Comparison of ENCODE assay signal across 2 cellular contexts in the genomic region with DNA sequence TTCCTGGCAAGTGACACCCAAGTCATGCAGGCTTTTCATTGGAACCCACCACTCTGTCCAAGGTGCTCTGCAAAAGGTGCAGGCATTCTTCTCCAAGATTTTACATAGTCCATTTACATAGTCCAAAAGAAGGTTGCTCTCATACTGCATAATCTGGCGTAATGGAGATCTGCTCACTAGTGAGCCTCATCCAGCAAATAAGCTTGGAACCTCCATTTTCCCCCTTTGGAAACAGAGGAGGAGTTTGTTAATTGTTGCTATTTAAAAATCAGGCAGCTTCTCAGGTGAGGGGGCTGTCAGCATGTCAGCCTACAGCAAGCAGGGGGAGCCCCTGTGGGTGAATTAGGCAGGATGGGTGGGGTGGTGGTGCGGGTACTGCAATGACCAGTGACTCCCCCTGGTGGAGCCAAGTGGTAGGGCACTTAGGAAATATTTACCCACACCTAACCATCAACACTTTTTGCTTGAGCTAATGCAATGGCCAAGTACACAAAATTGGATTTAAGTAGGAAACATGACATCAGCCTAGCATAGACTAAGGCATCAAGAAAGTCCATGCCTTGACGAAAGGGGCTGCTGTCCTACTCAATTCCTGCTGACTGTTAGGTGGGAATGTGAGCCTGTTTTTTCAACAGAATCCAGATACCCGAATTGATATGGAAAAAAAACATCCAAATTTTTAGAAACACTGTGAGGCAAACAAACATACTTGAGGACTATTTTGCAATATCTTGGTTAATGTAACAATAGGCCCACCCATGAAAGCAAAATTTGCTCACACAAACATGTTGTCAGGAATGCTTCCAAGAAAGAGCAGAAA.
TF ChIP-seq lines count a peak whose summit lies in the region.

No MANE protein-coding gene starts in this region.

TF ChIP-seq in HCT116, 20 proteins besides CTCF, POLR2A, EP300 and RAD21 (continued from another document):
- TF ChIP-seq, protein P1, sequence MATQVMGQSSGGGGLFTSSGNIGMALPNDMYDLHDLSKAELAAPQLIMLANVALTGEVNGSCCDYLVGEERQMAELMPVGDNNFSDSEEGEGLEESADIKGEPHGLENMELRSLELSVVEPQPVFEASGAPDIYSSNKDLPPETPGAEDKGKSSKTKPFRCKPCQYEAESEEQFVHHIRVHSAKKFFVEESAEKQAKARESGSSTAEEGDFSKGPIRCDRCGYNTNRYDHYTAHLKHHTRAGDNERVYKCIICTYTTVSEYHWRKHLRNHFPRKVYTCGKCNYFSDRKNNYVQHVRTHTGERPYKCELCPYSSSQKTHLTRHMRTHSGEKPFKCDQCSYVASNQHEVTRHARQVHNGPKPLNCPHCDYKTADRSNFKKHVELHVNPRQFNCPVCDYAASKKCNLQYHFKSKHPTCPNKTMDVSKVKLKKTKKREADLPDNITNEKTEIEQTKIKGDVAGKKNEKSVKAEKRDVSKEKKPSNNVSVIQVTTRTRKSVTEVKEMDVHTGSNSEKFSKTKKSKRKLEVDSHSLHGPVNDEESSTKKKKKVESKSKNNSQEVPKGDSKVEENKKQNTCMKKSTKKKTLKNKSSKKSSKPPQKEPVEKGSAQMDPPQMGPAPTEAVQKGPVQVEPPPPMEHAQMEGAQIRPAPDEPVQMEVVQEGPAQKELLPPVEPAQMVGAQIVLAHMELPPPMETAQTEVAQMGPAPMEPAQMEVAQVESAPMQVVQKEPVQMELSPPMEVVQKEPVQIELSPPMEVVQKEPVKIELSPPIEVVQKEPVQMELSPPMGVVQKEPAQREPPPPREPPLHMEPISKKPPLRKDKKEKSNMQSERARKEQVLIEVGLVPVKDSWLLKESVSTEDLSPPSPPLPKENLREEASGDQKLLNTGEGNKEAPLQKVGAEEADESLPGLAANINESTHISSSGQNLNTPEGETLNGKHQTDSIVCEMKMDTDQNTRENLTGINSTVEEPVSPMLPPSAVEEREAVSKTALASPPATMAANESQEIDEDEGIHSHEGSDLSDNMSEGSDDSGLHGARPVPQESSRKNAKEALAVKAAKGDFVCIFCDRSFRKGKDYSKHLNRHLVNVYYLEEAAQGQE (IDR thresholded peaks at IDR 0.05; ENCODE audit: low read depth) = no peak
- no peak for TF ChIP-seq EZH2 (IDR thresholded peaks at IDR 0.05)
- TF ChIP-seq SP1 (IDR thresholded peaks at IDR 0.05; ENCODE audit: low read depth) = no peak
TF ChIP-seq in HCT116: peak in this region for 0.

TF ChIP-seq in HepG2, 621 proteins besides CTCF, POLR2A, EP300 and RAD21 (continued from another document and continues in another):
- TF ChIP-seq, protein P2, sequence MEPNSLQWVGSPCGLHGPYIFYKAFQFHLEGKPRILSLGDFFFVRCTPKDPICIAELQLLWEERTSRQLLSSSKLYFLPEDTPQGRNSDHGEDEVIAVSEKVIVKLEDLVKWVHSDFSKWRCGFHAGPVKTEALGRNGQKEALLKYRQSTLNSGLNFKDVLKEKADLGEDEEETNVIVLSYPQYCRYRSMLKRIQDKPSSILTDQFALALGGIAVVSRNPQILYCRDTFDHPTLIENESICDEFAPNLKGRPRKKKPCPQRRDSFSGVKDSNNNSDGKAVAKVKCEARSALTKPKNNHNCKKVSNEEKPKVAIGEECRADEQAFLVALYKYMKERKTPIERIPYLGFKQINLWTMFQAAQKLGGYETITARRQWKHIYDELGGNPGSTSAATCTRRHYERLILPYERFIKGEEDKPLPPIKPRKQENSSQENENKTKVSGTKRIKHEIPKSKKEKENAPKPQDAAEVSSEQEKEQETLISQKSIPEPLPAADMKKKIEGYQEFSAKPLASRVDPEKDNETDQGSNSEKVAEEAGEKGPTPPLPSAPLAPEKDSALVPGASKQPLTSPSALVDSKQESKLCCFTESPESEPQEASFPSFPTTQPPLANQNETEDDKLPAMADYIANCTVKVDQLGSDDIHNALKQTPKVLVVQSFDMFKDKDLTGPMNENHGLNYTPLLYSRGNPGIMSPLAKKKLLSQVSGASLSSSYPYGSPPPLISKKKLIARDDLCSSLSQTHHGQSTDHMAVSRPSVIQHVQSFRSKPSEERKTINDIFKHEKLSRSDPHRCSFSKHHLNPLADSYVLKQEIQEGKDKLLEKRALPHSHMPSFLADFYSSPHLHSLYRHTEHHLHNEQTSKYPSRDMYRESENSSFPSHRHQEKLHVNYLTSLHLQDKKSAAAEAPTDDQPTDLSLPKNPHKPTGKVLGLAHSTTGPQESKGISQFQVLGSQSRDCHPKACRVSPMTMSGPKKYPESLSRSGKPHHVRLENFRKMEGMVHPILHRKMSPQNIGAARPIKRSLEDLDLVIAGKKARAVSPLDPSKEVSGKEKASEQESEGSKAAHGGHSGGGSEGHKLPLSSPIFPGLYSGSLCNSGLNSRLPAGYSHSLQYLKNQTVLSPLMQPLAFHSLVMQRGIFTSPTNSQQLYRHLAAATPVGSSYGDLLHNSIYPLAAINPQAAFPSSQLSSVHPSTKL (CRISPR knock-in tag; IDR thresholded peaks at IDR 0.05) = peak; percentile 14; the same call in 1 of the 2 replicates
- TF ChIP-seq SRF (IDR thresholded peaks at IDR 0.05; ENCODE audit: low read depth, low read length) = no peak
- TF ChIP-seq HHEX (CRISPR knock-in tag; IDR thresholded peaks at IDR 0.05) = no peak
- peak; percentile 90 for TF ChIP-seq XRCC5 (optimal IDR thresholded peaks at IDR 0.05; ENCODE audit: low read length)
- TF ChIP-seq, protein P3, sequence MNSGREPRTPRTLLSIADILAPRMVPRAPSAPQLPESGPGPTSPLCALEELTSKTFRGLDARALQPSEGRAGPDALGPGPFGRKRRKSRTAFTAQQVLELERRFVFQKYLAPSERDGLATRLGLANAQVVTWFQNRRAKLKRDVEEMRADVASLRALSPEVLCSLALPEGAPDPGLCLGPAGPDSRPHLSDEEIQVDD (CRISPR knock-in tag; IDR thresholded peaks at IDR 0.05; ENCODE audit: borderline replicate concordance) = no peak
- TF ChIP-seq MAFG (CRISPR knock-in tag; IDR thresholded peaks at IDR 0.05) = no peak
- 0 out of 2 replicates have a peak, but pooled peaks have one; percentile 14 for TF ChIP-seq ZNF687 (CRISPR knock-in tag; IDR thresholded peaks at IDR 0.05)
- TF ChIP-seq, protein P4, sequence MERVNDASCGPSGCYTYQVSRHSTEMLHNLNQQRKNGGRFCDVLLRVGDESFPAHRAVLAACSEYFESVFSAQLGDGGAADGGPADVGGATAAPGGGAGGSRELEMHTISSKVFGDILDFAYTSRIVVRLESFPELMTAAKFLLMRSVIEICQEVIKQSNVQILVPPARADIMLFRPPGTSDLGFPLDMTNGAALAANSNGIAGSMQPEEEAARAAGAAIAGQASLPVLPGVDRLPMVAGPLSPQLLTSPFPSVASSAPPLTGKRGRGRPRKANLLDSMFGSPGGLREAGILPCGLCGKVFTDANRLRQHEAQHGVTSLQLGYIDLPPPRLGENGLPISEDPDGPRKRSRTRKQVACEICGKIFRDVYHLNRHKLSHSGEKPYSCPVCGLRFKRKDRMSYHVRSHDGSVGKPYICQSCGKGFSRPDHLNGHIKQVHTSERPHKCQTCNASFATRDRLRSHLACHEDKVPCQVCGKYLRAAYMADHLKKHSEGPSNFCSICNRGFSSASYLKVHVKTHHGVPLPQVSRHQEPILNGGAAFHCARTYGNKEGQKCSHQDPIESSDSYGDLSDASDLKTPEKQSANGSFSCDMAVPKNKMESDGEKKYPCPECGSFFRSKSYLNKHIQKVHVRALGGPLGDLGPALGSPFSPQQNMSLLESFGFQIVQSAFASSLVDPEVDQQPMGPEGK (CRISPR knock-in tag; IDR thresholded peaks at IDR 0.05) = peak; percentile 36
- TF ChIP-seq CHD2 (IDR thresholded peaks at IDR 0.05; ENCODE audit: low read depth, low read length) = no peak
- TF ChIP-seq SMC3 (IDR thresholded peaks at IDR 0.05; ENCODE audit: low read length) = peak; percentile 59
- TF ChIP-seq, protein P5, sequence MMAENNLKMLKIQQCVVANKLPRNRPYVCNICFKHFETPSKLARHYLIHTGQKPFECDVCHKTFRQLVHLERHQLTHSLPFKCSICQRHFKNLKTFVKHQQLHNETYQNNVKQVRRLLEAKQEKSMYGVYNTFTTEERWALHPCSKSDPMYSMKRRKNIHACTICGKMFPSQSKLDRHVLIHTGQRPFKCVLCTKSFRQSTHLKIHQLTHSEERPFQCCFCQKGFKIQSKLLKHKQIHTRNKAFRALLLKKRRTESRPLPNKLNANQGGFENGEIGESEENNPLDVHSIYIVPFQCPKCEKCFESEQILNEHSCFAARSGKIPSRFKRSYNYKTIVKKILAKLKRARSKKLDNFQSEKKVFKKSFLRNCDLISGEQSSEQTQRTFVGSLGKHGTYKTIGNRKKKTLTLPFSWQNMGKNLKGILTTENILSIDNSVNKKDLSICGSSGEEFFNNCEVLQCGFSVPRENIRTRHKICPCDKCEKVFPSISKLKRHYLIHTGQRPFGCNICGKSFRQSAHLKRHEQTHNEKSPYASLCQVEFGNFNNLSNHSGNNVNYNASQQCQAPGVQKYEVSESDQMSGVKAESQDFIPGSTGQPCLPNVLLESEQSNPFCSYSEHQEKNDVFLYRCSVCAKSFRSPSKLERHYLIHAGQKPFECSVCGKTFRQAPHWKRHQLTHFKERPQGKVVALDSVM (CRISPR knock-in tag; IDR thresholded peaks at IDR 0.05) = no peak
- TF ChIP-seq GATAD2A (CRISPR knock-in tag; IDR thresholded peaks at IDR 0.05) = peak; percentile 23; the same call in 1 of the 2 replicates
- TF ChIP-seq THAP8 (CRISPR knock-in tag; IDR thresholded peaks at IDR 0.05; ENCODE audit: borderline replicate concordance) = no peak
- TF ChIP-seq SAP130 (CRISPR knock-in tag; IDR thresholded peaks at IDR 0.05; ENCODE audit: low read depth) = 0 out of 2 replicates have a peak, but pooled peaks have one; percentile 14
- no peak for TF ChIP-seq FOXA3 (CRISPR knock-in tag; IDR thresholded peaks at IDR 0.05)
- TF ChIP-seq, protein P6, sequence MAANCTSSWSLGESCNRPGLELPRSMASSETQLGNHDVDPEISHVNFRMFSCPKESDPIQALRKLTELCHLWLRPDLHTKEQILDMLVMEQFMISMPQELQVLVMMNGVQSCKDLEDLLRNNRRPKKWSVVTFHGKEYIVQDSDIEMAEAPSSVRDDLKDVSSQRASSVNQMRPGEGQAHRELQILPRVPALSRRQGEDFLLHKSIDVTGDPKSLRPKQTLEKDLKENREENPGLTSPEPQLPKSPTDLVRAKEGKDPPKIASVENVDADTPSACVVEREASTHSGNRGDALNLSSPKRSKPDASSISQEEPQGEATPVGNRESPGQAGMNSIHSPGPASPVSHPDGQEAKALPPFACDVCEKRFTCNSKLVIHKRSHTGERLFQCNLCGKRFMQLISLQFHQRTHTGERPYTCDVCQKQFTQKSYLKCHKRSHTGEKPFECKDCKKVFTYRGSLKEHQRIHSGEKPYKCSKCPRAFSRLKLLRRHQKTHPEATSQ (CRISPR knock-in tag; IDR thresholded peaks at IDR 0.05; ENCODE audit: borderline replicate concordance) = no peak
- TF ChIP-seq POGK (CRISPR knock-in tag; conservative IDR thresholded peaks at IDR 0.05) = 0 out of 2 replicates have a peak, but pooled peaks have one; percentile 31
- TF ChIP-seq, protein P7, sequence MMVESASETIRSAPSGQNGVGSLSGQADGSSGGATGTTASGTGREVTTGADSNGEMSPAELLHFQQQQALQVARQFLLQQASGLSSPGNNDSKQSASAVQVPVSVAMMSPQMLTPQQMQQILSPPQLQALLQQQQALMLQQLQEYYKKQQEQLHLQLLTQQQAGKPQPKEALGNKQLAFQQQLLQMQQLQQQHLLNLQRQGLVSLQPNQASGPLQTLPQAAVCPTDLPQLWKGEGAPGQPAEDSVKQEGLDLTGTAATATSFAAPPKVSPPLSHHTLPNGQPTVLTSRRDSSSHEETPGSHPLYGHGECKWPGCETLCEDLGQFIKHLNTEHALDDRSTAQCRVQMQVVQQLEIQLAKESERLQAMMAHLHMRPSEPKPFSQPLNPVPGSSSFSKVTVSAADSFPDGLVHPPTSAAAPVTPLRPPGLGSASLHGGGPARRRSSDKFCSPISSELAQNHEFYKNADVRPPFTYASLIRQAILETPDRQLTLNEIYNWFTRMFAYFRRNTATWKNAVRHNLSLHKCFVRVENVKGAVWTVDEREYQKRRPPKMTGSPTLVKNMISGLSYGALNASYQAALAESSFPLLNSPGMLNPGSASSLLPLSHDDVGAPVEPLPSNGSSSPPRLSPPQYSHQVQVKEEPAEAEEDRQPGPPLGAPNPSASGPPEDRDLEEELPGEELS (CRISPR knock-in tag; IDR thresholded peaks at IDR 0.05) = peak; percentile 18; the same call in 1 of the 2 replicates
- TF ChIP-seq ZSCAN25 (CRISPR knock-in tag; IDR thresholded peaks at IDR 0.05) = 0 out of 2 replicates have a peak, but pooled peaks have one; percentile 19
